In genomic region chr20:61041481-61041880, GRCh38 we compare ENCODE assay signal across 20 cellular contexts.
"Had no signal": no experiment of that assay in that cellular context is flagged by ENCODE, and none has a peak within 500 bp of the region (broad histone marks: within the 10 kb centered on the region; RNA-seq: fewer than 3 reads in every experiment).

No MANE protein-coding gene starts in this region.

- FAIRE-seq: pancreas, small intestine, urothelium cell line had no signal

- DNase-seq: nephron progenitor cell; nucleus accumbens; pancreas; retina; right cardiac atrium; right lobe of liver; sigmoid colon; small intestine; stimulated activated CD4-positive, alpha-beta T cell treated with anti-CD3 and anti-CD28 coated beads, Interleukin-15, amount 100 ng/mL, for 24 hours; stimulated activated CD4-positive, alpha-beta T cell treated with anti-CD3 and anti-CD28 coated beads, Interleukin-2, amount 100 ng/mL, for 24 hours; stimulated activated CD4-positive, alpha-beta T cell treated with anti-CD3 and anti-CD28 coated beads, Interleukin-2, amount 100 ng/mL, for 48 hours; stimulated activated CD4-positive, alpha-beta T cell treated with anti-CD3 and anti-CD28 coated beads, Interleukin-4, amount 100 ng/mL, for 24 hours; stimulated activated naive B cell treated with anti-CD40 and anti-IgM and Interleukin-4, amounts not matched to agents 10 μg/mL and 1 μg/mL and 100 μg/mL, for 72 hours; stimulated activated naive CD4-positive, alpha-beta T cell treated with Interleukin-2 at 50 U/mL for 16 hours; stomach; thyroid gland; trophoblast cell had no signal

- ATAC-seq: natural killer cell treated with Interleukin-12 subunit alpha and Interleukin-12 subunit beta and Interleukin-15 and Interleukin-18, amount 100 ng/mL, for 72 hours; pancreas; right cardiac atrium; right lobe of liver; stimulated activated effector memory CD8-positive, alpha-beta T cell treated with anti-CD3 and anti-CD28 coated beads, Interleukin-12 subunit alpha, Interleukin-12 subunit beta, amount 100 ng/mL, for 72 hours; stimulated activated naive B cell treated with anti-CD40 and anti-IgM and Interleukin-4, amounts not matched to agents 10 μg/mL and 1 μg/mL and 100 μg/mL, for 72 hours had no signal
